Comparison of ENCODE assay signal across 34 cellular contexts in the genomic region with DNA sequence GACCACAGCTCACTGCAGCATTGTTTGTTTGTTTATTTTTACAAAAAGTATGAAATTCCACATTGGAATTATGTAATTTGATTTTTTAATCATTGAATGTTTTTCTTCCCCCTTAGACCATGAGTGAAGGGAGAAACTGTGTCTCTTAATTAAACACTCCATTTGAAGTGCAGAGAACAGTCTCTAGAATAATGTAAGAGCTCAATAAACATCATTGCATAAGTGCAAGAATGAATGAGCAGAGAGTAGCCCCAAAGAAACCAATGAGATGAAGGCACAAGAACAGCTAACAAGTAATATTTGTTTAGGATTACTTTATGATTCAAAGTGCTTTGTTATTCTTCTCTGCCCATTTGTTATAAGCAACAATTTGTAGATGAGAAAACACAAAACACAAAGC.
"Had no signal": no experiment of that assay in that cellular context is flagged by ENCODE, and none has a peak within 500 bp of the region (broad histone marks: within the 10 kb centered on the region; RNA-seq: fewer than 3 reads in every experiment).

No MANE protein-coding gene starts in this region.

- DNase-seq: Karpas-422, Kasumi-1, MG63, MM.1S, MV-4-11, NCI-H1048, NCI-H1092, NCI-H1092 treated with DMSO at 0.1 percent for 48 hours, NCI-H1105, NCI-H1105 treated with DMSO at 0.1 percent for 48 hours, NCI-H1417, NCI-H1417 treated with DMSO at 0.1 percent for 48 hours, NCI-H1436, NCI-H1436 treated with DMSO at 0.1 percent for 48 hours, NCI-H146, NCI-H1694, NCI-H1694 treated with DMSO at 0.1 percent for 48 hours, NCI-H187, NCI-H187 treated with DMSO at 0.1 percent for 48 hours, NCI-H1930, NCI-H2029, NCI-H2029 treated with DMSO at 0.1 percent for 48 hours, NCI-H2081, NCI-H2081 treated with DMSO at 0.1 percent for 48 hours, NCI-H2107, NCI-H2171, NCI-H2171 treated with DMSO at 0.1 percent for 48 hours, NCI-H2227 treated with DMSO at 0.1 percent for 48 hours, NCI-H226, NCI-H345, NCI-H446, NCI-H446 treated with DMSO at 0.1 percent for 48 hours, NCI-H524, NCI-H524 treated with DMSO at 0.1 percent for 48 hours had no signal

- H3K4me3 ChIP-seq: MG63 had no signal

- H3K9me3 ChIP-seq: MG63 had no signal

- H3K36me3 ChIP-seq: MG63 had no signal

- H3K27me3 ChIP-seq: MG63 had no signal
